Comparison of ENCODE assay signal across 9 cellular contexts in the genomic region with DNA sequence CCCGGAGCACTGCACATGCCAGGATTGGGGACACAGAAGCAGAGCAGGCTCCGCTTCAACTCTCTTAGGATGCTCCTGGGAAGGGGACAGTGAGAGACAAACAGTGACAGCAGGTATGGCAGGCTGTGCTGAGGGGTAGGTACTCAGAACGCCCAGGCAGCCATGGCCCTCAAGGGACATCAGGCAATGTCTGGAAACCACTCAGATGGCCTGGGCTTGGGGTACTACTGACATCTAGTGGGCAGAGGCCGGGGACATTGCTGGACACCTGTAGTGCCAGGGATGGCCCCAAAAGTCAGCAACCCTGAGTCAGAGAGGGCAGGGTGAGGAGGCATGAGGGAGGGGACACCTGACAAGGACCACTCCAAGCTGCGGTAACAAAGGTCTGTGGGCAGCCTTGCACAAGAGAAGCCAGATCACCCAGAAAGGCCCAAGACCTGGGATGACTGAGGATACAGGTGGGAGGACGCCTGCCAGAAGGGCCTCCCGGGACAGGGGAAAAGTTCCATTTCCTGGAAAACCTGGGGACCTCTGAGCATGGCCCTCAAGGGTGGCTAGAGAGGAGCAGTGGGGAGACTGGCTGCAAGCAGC. TPM values are rescaled to one million over a fixed set of nuclear protein-coding genes. Genes with fewer than 3 reads are reported as not detected.
DNase-seq lines count a peak whose midpoint lies in the region; ATAC-seq, FAIRE-seq and TF ChIP-seq lines count a peak whose summit lies in the region.
"Had no signal": no experiment of that assay in that cellular context is flagged by ENCODE, and none has a peak within 500 bp of the region (broad histone marks: within the 10 kb centered on the region; RNA-seq: fewer than 3 reads in every experiment).

No MANE protein-coding gene starts in this region.

- no peaks in the 10 kb centered on the region for H3K9me3 Mint-ChIP-seq in mesothelial cell of epicardium
- H3K9me3 Mint-ChIP-seq: naive B cell had no signal

- H3K79me2 ChIP-seq in smooth muscle cell (ENCODE audit: low read depth) = no peaks in the 10 kb centered on the region

- H3K36me3 Mint-ChIP-seq in mesothelial cell of epicardium = no peaks in the 10 kb centered on the region
- H3K36me3 Mint-ChIP-seq: naive B cell had no signal

- DNase-seq in NCI-H510A treated with DMSO at 0.1 percent for 48 hours (lab: John Stamatoyannopoulos, UW) (peak; percentile 34), NCI-H510A (lab: John Stamatoyannopoulos, UW) (no peak), RPMI8226 (peak; percentile 13), frontal cortex (ENCODE audit: low spot score in 2 of 2) (peak; percentile 53 to 65), smooth muscle cell (lab: John Stamatoyannopoulos, UW; ENCODE audit: unreplicated experiment) (no peak), mesothelial cell of epicardium (ENCODE audit: low spot score in 2 of 2, unreplicated experiment in 2 of 2) (no peak)
- DNase-seq: naive B cell had no signal

- H4K20me1 ChIP-seq in smooth muscle cell (ENCODE audit: low read depth) = peaks cover 36% of the 10 kb centered on the region

- TF ChIP-seq CTCF in smooth muscle cell (IDR thresholded peaks at IDR 0.05; ENCODE audit: borderline replicate concordance, insufficient read depth, poor library complexity, severe bottlenecking) (peak; percentile 29), mesothelial cell of epicardium (IDR thresholded peaks at IDR 0.05; ENCODE audit: unreplicated experiment) (no peak)

- H3K9ac ChIP-seq in smooth muscle cell (ENCODE audit: low read depth) = no peak overlapping the region

- ATAC-seq in esophagus mucosa (no peak), HG03432 (IDR thresholded peaks at IDR 0.05; ENCODE audit: unreplicated experiment) (no peak)

- no peaks in the 10 kb centered on the region for H3K9me3 ChIP-seq in smooth muscle cell (replicated peaks; ENCODE audit: low read depth)

- H2AFZ ChIP-seq in smooth muscle cell (ENCODE audit: low read depth) = no peak overlapping the region

- no peak for FAIRE-seq in frontal cortex (lab: Jason Lieb, UNC)

- H3K4me1 ChIP-seq in smooth muscle cell (ENCODE audit: low read depth) = no peaks in the 10 kb centered on the region

- no peak overlapping the region for H3K4me3 Mint-ChIP-seq in mesothelial cell of epicardium

- no peak overlapping the region for H3K27ac ChIP-seq in smooth muscle cell (ENCODE audit: low read depth)

- no peak overlapping the region for H3K27ac Mint-ChIP-seq in mesothelial cell of epicardium

- WGBS in smooth muscle cell (ENCODE audit: low lambda C conversion rate) = 87% methylated on average over 7 of the region's 7 CpGs

- H3K4me3 ChIP-seq in smooth muscle cell = no peak overlapping the region

- no peaks in the 10 kb centered on the region for H3K27me3 Mint-ChIP-seq in mesothelial cell of epicardium (ENCODE audit: low read depth)
- H3K27me3 Mint-ChIP-seq: naive B cell had no signal

- no peaks in the 10 kb centered on the region for H3K36me3 ChIP-seq in smooth muscle cell (ENCODE audit: low read depth)

- no peaks in the 10 kb centered on the region for H3K27me3 ChIP-seq in smooth muscle cell (ENCODE audit: low read depth)

- H3K4me2 ChIP-seq in smooth muscle cell = no peak overlapping the region

- peaks cover 10% of the 10 kb centered on the region for H3K4me1 Mint-ChIP-seq in mesothelial cell of epicardium

- H3F3A ChIP-seq in smooth muscle cell (ENCODE audit: low read depth) = no peaks in the 10 kb centered on the region

RNA-seq across cellular contexts. Expression of a gene that starts 21.2 kb away (rescaled TPM):
- total RNA-seq in frontal cortex = 17.1 TPM
- total RNA-seq in smooth muscle cell = 39.0 and 43.8 TPM in 2 replicates
- polyA plus RNA-seq in smooth muscle cell = 69.4 and 69.9 TPM in 2 replicates
- 37.0 to 41.9 TPM (median 37.5 TPM) in 3 replicates for total RNA-seq in mesothelial cell of epicardium
- 29.5 TPM for total RNA-seq in esophagus mucosa

Comparison
In these comparisons a context has a peak if more than half of its experiments do, and no peak if none do; other contexts are left out.
1. DNase-seq: peak in NCI-H510A treated with DMSO at 0.1 percent for 48 hours (single experiment), RPMI8226 (single experiment) and frontal cortex (2 of 2); none in NCI-H510A (single experiment), smooth muscle cell (single experiment) and mesothelial cell of epicardium (0 of 2).